Comparison of ENCODE assay signal across 15 cellular contexts in the genomic region with DNA sequence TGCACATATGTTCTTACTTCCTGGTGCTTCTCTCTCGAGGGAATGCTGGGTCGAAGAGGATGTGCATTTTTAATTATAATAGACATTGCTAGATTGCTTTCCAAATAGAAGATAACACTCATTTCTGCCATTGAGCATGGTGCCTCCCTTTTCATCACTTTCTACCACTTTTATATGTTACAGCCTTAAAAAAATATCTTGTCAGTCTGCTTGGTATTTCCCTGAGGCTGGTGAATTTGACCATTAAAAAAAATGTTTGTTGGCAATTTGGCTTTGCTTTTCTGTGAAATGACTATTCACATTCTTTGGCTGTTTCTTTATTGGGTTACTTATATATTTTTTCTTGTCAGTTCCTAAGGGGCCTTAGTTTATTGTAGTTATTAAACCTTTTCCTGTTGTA. TPM values are rescaled to one million over a fixed set of nuclear protein-coding genes. Genes with fewer than 3 reads are reported as not detected.
DNase-seq lines count a peak whose midpoint lies in the region; ATAC-seq and TF ChIP-seq lines count a peak whose summit lies in the region.
"Had no signal": no experiment of that assay in that cellular context is flagged by ENCODE, and none has a peak within 500 bp of the region (broad histone marks: within the 10 kb centered on the region; RNA-seq: fewer than 3 reads in every experiment).

No MANE protein-coding gene starts in this region.

- H3K4me3 Mint-ChIP-seq in HFFc6 (peak overlapping the region; percentile 27; the same call in 1 of the 2 replicates), osteocyte (ENCODE audit: unreplicated experiment) (peak overlapping the region; percentile 10)

- ATAC-seq in GM19351 (IDR thresholded peaks at IDR 0.05; ENCODE audit: unreplicated experiment), result no peak
- no peak for ATAC-seq in HG02840 (IDR thresholded peaks at IDR 0.05; ENCODE audit: low FRiP score, unreplicated experiment)
- ATAC-seq: heart left ventricle had no signal

- peak; percentile 37 for DNase-seq in AG08395 (ENCODE audit: low spot score)
- DNase-seq in HFFc6, result peak; percentile 51
- peak; percentile 38 for DNase-seq in dedifferentiated amniotic fluid mesenchymal stem cell (ENCODE audit: extremely low spot score)
- no peak for DNase-seq in osteocyte (ENCODE audit: extremely low spot score, unreplicated experiment)
- DNase-seq in NCI-H82 treated with DMSO at 0.1 percent for 48 hours (lab: John Stamatoyannopoulos, UW; ENCODE audit: unreplicated experiment), result no peak
- DNase-seq in NCI-H748 (lab: John Stamatoyannopoulos, UW; ENCODE audit: unreplicated experiment), result no peak
- DNase-seq: activated naive CD4-positive, alpha-beta T cell treated with Interleukin-2 at 50 U/mL for 16 hours; DMS153; heart left ventricle; kidney glomerular epithelial cell; NCI-H1092; stimulated activated CD4-positive, alpha-beta T cell treated with anti-CD3 and anti-CD28 coated beads, Interleukin-4, amount 100 ng/mL, for 1 hour had no signal

- H3K27ac Mint-ChIP-seq in HFFc6 (peak overlapping the region; percentile 68), osteocyte (ENCODE audit: unreplicated experiment) (peak overlapping the region; percentile 94)

- no peaks in the 10 kb centered on the region; the same call in none of the 2 replicates for H3K36me3 Mint-ChIP-seq in HFFc6 (ENCODE audit: low read depth)
- peaks cover 28% of the 10 kb centered on the region for H3K36me3 Mint-ChIP-seq in osteocyte (ENCODE audit: unreplicated experiment)

- TF ChIP-seq CTCF in HFFc6 (IDR thresholded peaks at IDR 0.05) (no peak), osteocyte (IDR thresholded peaks at IDR 0.05) (no peak)

- H3K9me3 Mint-ChIP-seq in HFFc6 (no peaks in the 10 kb centered on the region), osteocyte (ENCODE audit: unreplicated experiment) (no peaks in the 10 kb centered on the region)

- H3K27me3 Mint-ChIP-seq in HFFc6 (ENCODE audit: insufficient read depth), result no peaks in the 10 kb centered on the region
- no peaks in the 10 kb centered on the region for H3K27me3 Mint-ChIP-seq in osteocyte (ENCODE audit: unreplicated experiment)

- H3K4me1 Mint-ChIP-seq in HFFc6 (ENCODE audit: low read depth) (peaks cover 56% of the 10 kb centered on the region), osteocyte (ENCODE audit: unreplicated experiment) (peaks cover 63% of the 10 kb centered on the region)

RNA-seq across cellular contexts. Expression of a gene that starts 3.6 kb away (rescaled TPM):
- 10 to 100 TPM; 28.0 to 42.5 (median 31.6) TPM for total RNA-seq in HFFc6 (2021; fragmentation: NEBNext Ultra II Directional; extraction: Animal tissue kit (Norgen Biotek cat#: 25700))
- 130 and 146 TPM in 2 replicates for total RNA-seq in osteocyte

RNA-seq across cellular contexts. Expression of a gene that starts 20.1 kb away (rescaled TPM):
- total RNA-seq in HFFc6 (2021; fragmentation: NEBNext Ultra II Directional; extraction: Animal tissue kit (Norgen Biotek cat#: 25700)), result 10 to 100 TPM; 23.9 to 27.1 (median 26.5) TPM
- 35.5 and 39.3 TPM in 2 replicates for total RNA-seq in osteocyte

RNA-seq across cellular contexts. Expression of a gene that starts 26.1 kb away (rescaled TPM):
- total RNA-seq in HFFc6 (2021; fragmentation: NEBNext Ultra II Directional; extraction: Animal tissue kit (Norgen Biotek cat#: 25700)), result 10 to 100 TPM; 15.3 to 18.4 (median 16.9) TPM
- 44.0 and 46.4 TPM in 2 replicates for total RNA-seq in osteocyte

RNA-seq across cellular contexts. Expression of a gene that starts 44.1 kb away (rescaled TPM):
- not detected for total RNA-seq in HFFc6 (2021; fragmentation: NEBNext Ultra II Directional; extraction: Animal tissue kit (Norgen Biotek cat#: 25700))
- total RNA-seq in osteocyte, result not detected in 2 replicates
- total RNA-seq: cardiac muscle cell, heart left ventricle had no signal

RNA-seq across cellular contexts. Expression of a gene that starts 52.9 kb away (rescaled TPM):
- total RNA-seq in HFFc6 (2021; fragmentation: NEBNext Ultra II Directional; extraction: Animal tissue kit (Norgen Biotek cat#: 25700)), result not detected
- not detected in 2 replicates for total RNA-seq in osteocyte
- total RNA-seq: cardiac muscle cell had no signal

Comparison
In these comparisons a context has a peak if more than half of its experiments do, and no peak if none do; other contexts are left out.
1. DNase-seq: peak in AG08395 (single experiment), HFFc6 (single experiment) and dedifferentiated amniotic fluid mesenchymal stem cell (single experiment); none in osteocyte (single experiment), NCI-H82 treated with DMSO at 0.1 percent for 48 hours (single experiment) and NCI-H748 (single experiment).